Comparison of ENCODE assay signal across 21 cellular contexts in the genomic region with DNA sequence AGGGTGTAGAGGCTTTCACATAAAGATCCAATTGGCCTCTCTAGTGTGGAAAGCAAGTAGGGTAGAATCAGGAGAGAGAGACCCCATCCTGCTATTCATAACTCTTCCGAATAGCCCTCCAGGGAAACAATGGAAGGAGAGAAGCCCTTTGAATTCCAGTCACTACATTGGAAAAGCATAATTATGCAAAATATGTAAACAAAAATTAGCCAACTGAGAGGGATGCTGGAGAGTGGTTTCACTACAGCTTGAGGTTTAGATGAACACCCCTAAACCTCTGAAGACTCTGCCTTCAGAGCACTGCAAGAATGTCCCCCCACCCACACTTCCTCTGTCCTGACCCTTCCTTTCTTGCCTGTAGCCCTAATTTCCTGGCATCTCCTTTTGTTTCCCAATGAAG.
DNase-seq lines count a peak whose midpoint lies in the region; ATAC-seq, FAIRE-seq and TF ChIP-seq lines count a peak whose summit lies in the region.
"Had no signal": no experiment of that assay in that cellular context is flagged by ENCODE, and none has a peak within 500 bp of the region (broad histone marks: within the 10 kb centered on the region; RNA-seq: fewer than 3 reads in every experiment).

No MANE protein-coding gene starts in this region.

- TF ChIP-seq EP300 in HepG2 (IDR thresholded peaks at IDR 0.05; ENCODE audit: low read depth in 2 of 2, low read length in 2 of 2) = no peak
- TF ChIP-seq EP300 in HepG2 (CRISPR knock-in tag; IDR thresholded peaks at IDR 0.05; ENCODE audit: borderline replicate concordance) = no peak

- H3K14ac ChIP-seq in trophoblast cell (ENCODE audit: low read length) = peak overlapping the region; percentile 69

- H3K9me3 ChIP-seq in HepG2 (ENCODE audit: low read length) (no peaks in the 10 kb centered on the region), right lobe of liver (no peaks in the 10 kb centered on the region), trophoblast cell (ENCODE audit: insufficient read depth, low read depth, low read length) (no peaks in the 10 kb centered on the region)

- H3K27ac ChIP-seq in HepG2 (ENCODE audit: extremely low read length, insufficient read depth, low read length) = peak overlapping the region; percentile 64
- H3K27ac ChIP-seq in right lobe of liver = no peak overlapping the region
- H3K27ac ChIP-seq in trophoblast cell (ENCODE audit: low read depth, low read length) = peak overlapping the region; percentile 24
- H3K27ac ChIP-seq: 22Rv1, BLaER1, C4-2B had no signal

- CTCF ChIA-PET in HepG2 (lab: Yijun Ruan, JAX; ENCODE audit: low intra/inter-chr PET ratio, low total read pairs) = no interaction called here

- H2BK12ac ChIP-seq in trophoblast cell (ENCODE audit: low read length) = peak overlapping the region; percentile 96

- no peaks in the 10 kb centered on the region for H4K20me1 ChIP-seq in HepG2 (ENCODE audit: insufficient read depth, low read length)
- H4K20me1 ChIP-seq: BLaER1 had no signal

- H2BK120ac ChIP-seq in trophoblast cell (ENCODE audit: insufficient read depth, low read length, poor library complexity) = peak overlapping the region; percentile 95

- FAIRE-seq in HepG2 (lab: Jason Lieb, UNC) = no peak
- peak; percentile 18 for FAIRE-seq in endometrium (lab: Jason Lieb, UNC)
- FAIRE-seq: A204.1, GM12878 had no signal

- H4K12ac ChIP-seq in trophoblast cell (ENCODE audit: low read depth, low read length) = no peak overlapping the region

- H3K4me1 ChIP-seq in HepG2 (ENCODE audit: insufficient read depth, low read length) = peaks cover 44% of the 10 kb centered on the region
- H3K4me1 ChIP-seq in right lobe of liver = no peaks in the 10 kb centered on the region
- peaks cover 18 to 27% of the 10 kb centered on the region in 2 experiments for H3K4me1 ChIP-seq in trophoblast cell (ENCODE audit: control insufficient read depth in 1 of 2, insufficient read depth in 2 of 2, low read length in 2 of 2)
- H3K4me1 ChIP-seq: BLaER1, Caco-2 had no signal

- peak overlapping the region; percentile 39 for H2AK5ac ChIP-seq in trophoblast cell (ENCODE audit: low read length)

- H3K36me3 ChIP-seq in HepG2 (replicated peaks in 1 of 2; ENCODE audit: control insufficient read depth in 1 of 2, insufficient read depth in 2 of 2, low read length in 2 of 2) (no peaks in the 10 kb centered on the region), right lobe of liver (no peaks in the 10 kb centered on the region), trophoblast cell (ENCODE audit: control insufficient read depth in 1 of 2, insufficient read depth in 2 of 2, low read length in 2 of 2) (no peaks in the 10 kb centered on the region)
- H3K36me3 ChIP-seq: BLaER1 had no signal

- H3K79me2 ChIP-seq in HepG2 (ENCODE audit: insufficient read depth, low read length) (no peaks in the 10 kb centered on the region), trophoblast cell (ENCODE audit: control insufficient read depth, insufficient read depth, low read length, poor library complexity) (peaks cover 1% of the 10 kb centered on the region)

- DNase-seq in HepG2 (ENCODE audit: low spot score) (no peak), right lobe of liver (no peak), trophoblast cell (peak in 1 of 2 donors; percentile 54), NCI-H1417 (lab: John Stamatoyannopoulos, UW) (no peak), mucosa of gallbladder (ENCODE audit: low spot score) (no peak)
- DNase-seq: Caco-2; CD4-positive, CD25-positive, alpha-beta regulatory T cell; CD8-positive, alpha-beta T cell; DMS153; DND-41; EL; GDM1; H9 had no signal

- POLR2A ChIA-PET in HepG2 (lab: Yijun Ruan, JAX) = interaction anchor here (1.1 kb wide), 1 partner anchor 16 kb away, joined by 3 read pairs; no protein-coding TSS in a partner anchor

- intact Hi-C loops in HepG2 (cut with micrococcal nuclease; ENCODE audit: unreplicated experiment) (no loop called here), right lobe of liver (cut with DNase I) (no loop called here)

- no peak overlapping the region for H3K4me2 ChIP-seq in HepG2 (ENCODE audit: low read depth, low read length)
- no peak overlapping the region for H3K4me2 ChIP-seq in trophoblast cell (ENCODE audit: low read length)
- H3K4me2 ChIP-seq: BLaER1, GM23338 had no signal

- no peak overlapping the region for H3K23ac ChIP-seq in trophoblast cell (ENCODE audit: low read length)

- H3K18ac ChIP-seq in trophoblast cell (ENCODE audit: low read length) = no peak overlapping the region

- peak overlapping the region; percentile 2 for H4K8ac ChIP-seq in trophoblast cell (ENCODE audit: low read depth, low read length)

- in situ Hi-C loops in HepG2 (cut with HindIII; ENCODE audit: extremely low pct_ligation_motif_present, low pct_unique_long_range_greater_than_20kb) = no loop called here

- TF ChIP-seq RAD21 in HepG2 (CRISPR knock-in tag; IDR thresholded peaks at IDR 0.05) = no peak

- H3K27me3 ChIP-seq in HepG2 (ENCODE audit: control insufficient read depth in 1 of 2, insufficient read depth in 2 of 2, low read length in 2 of 2) = no peaks in the 10 kb centered on the region
- no peaks in the 10 kb centered on the region for H3K27me3 ChIP-seq in right lobe of liver
- no peaks in the 10 kb centered on the region for H3K27me3 ChIP-seq in trophoblast cell (ENCODE audit: insufficient read depth, low read length)
- H3K27me3 ChIP-seq: BLaER1 had no signal

- peak overlapping the region; percentile 95 for H4K91ac ChIP-seq in trophoblast cell (ENCODE audit: low read depth, low read length)

- H3K4me3 ChIP-seq in HepG2 (replicated peaks in 1 of 3; ENCODE audit: insufficient read depth in 1 of 3, low read depth in 2 of 3, low read length in 3 of 3) (no peak overlapping the region), right lobe of liver (no peak overlapping the region), trophoblast cell (ENCODE audit: low read depth, low read length) (no peak overlapping the region)
- H3K4me3 ChIP-seq: BLaER1, GM12878, GM23338 had no signal

- no peak for ATAC-seq in HepG2
- no peak for ATAC-seq in right lobe of liver
- ATAC-seq: CD8-positive, alpha-beta T cell; GM12878; GM23338; HCT116 had no signal

- H2BK5ac ChIP-seq in trophoblast cell (ENCODE audit: low read depth, low read length, poor library complexity) = peak overlapping the region; percentile 90

- no TSS peak for BruUV-seq in HepG2 (replicated peaks; lab: Mats Ljungman, UMichigan)

- H2AFZ ChIP-seq in HepG2 (ENCODE audit: low read length) (no peak overlapping the region), trophoblast cell (ENCODE audit: insufficient read depth, low read length, poor library complexity) (no peak overlapping the region)
- H2AFZ ChIP-seq: GM23338 had no signal

- no peak overlapping the region for H3K4ac ChIP-seq in trophoblast cell (ENCODE audit: low read depth, low read length)

- H3K79me1 ChIP-seq in trophoblast cell (ENCODE audit: low read length) = peaks cover 50% of the 10 kb centered on the region

- TF ChIP-seq POLR2A in HepG2 (IDR thresholded peaks at IDR 0.05; ENCODE audit: insufficient read depth in 1 of 2, low read depth in 2 of 2, low read length in 2 of 2) (no peak), right lobe of liver (IDR thresholded peaks at IDR 0.05) (no peak)

- H3K9ac ChIP-seq in HepG2 (ENCODE audit: insufficient read depth, low read depth, low read length) (no peak overlapping the region), trophoblast cell (ENCODE audit: low read length) (no peak overlapping the region)
- H3K9ac ChIP-seq: BLaER1 had no signal

- WGBS in HepG2 (ENCODE audit: low lambda C conversion rate) = 95% methylated on average over 1 of the region's 1 CpG
- 57% methylated on average over 1 of the region's 1 CpG for WGBS in right lobe of liver (ENCODE audit: insufficient coverage, low coverage, low lambda C conversion rate, missing lambda C conversion rate)
- WGBS in trophoblast cell (ENCODE audit: extremely low coverage, insufficient coverage, insufficient read length) = no CpG with 5 or more reads among the region's 1 CpG

- TF ChIP-seq CTCF in HepG2 (CRISPR knock-in tag; IDR thresholded peaks at IDR 0.05) = no peak
- TF ChIP-seq CTCF in right lobe of liver (IDR thresholded peaks at IDR 0.05) = no peak

TF ChIP-seq in HepG2, 621 proteins besides CTCF, POLR2A, EP300 and RAD21 (continues in another document):
- TF ChIP-seq ZNF263 (CRISPR knock-in tag; IDR thresholded peaks at IDR 0.05) (no peak), ZNF530 (CRISPR knock-in tag; IDR thresholded peaks at IDR 0.05; ENCODE audit: low read depth) (no peak), HMG20B (CRISPR knock-in tag; conservative IDR thresholded peaks at IDR 0.05) (no peak), ZFP41 (CRISPR knock-in tag; IDR thresholded peaks at IDR 0.05; ENCODE audit: borderline replicate concordance) (no peak), RBAK (CRISPR knock-in tag; IDR thresholded peaks at IDR 0.05) (no peak), TBX2 (CRISPR knock-in tag; IDR thresholded peaks at IDR 0.05; ENCODE audit: borderline replicate concordance) (no peak), NR1H2 (CRISPR knock-in tag; IDR thresholded peaks at IDR 0.05; ENCODE audit: borderline replicate concordance, low read depth) (no peak), MAFK (conservative IDR thresholded peaks at IDR 0.05 in 1 of 2, IDR thresholded peaks at IDR 0.05 in 1 of 2; ENCODE audit: low read length in 2 of 2) (no peak)
- TF ChIP-seq, protein P1, sequence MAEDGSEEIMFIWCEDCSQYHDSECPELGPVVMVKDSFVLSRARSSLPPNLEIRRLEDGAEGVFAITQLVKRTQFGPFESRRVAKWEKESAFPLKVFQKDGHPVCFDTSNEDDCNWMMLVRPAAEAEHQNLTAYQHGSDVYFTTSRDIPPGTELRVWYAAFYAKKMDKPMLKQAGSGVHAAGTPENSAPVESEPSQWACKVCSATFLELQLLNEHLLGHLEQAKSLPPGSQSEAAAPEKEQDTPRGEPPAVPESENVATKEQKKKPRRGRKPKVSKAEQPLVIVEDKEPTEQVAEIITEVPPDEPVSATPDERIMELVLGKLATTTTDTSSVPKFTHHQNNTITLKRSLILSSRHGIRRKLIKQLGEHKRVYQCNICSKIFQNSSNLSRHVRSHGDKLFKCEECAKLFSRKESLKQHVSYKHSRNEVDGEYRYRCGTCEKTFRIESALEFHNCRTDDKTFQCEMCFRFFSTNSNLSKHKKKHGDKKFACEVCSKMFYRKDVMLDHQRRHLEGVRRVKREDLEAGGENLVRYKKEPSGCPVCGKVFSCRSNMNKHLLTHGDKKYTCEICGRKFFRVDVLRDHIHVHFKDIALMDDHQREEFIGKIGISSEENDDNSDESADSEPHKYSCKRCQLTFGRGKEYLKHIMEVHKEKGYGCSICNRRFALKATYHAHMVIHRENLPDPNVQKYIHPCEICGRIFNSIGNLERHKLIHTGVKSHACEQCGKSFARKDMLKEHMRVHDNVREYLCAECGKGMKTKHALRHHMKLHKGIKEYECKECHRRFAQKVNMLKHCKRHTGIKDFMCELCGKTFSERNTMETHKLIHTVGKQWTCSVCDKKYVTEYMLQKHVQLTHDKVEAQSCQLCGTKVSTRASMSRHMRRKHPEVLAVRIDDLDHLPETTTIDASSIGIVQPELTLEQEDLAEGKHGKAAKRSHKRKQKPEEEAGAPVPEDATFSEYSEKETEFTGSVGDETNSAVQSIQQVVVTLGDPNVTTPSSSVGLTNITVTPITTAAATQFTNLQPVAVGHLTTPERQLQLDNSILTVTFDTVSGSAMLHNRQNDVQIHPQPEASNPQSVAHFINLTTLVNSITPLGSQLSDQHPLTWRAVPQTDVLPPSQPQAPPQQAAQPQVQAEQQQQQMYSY (CRISPR knock-in tag; IDR thresholded peaks at IDR 0.05) = no peak

Comparison
In these comparisons a context has a peak if more than half of its experiments do, and no peak if none do; other contexts are left out.
1. H3K27ac ChIP-seq: peak in HepG2 (single experiment) and trophoblast cell (single experiment); none in right lobe of liver (0 of 3).